8 cellular contexts compared by ENCODE assay signal in the genomic region with DNA sequence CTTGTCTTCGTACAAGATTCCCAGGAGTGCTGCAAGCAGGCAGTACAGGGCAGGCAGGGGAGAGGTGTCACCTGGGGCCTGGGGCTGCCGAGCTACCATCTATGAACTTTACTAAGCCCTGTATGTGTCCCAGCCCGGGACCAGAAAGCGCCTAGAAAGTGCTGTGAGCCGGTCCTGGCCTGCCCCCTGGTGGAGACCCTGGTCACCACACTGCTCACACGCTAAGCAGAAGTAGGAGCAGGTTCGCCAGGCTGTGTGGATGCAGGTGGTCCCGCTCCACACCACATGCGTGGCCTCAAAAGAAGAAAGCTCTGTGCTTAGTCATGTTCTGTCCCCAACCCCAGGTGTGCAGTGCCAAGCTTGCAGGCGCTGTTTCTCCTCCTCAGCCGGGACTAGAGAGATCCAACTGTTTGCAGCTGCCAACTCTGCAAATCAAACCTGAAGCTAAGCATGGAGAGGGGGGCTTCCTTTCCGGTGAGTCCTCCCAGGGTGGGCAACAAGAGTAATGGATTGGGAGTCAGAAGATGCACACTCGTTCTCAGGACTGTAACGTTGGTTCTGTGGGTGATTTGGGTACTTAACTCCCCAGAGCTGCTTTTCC. TPM values are rescaled to one million over a fixed set of nuclear protein-coding genes. Genes with fewer than 3 reads are reported as not detected.
A peak's percentile ranks its signal among the peaks of the same experiment; 100 is the strongest.
DNase-seq lines count a peak whose midpoint lies in the region; ATAC-seq and TF ChIP-seq lines count a peak whose summit lies in the region.
"Not testable (repeated sequence)": the region's sequence is repeated elsewhere in the genome, so short reads cannot be mapped to it uniquely, and the experiment has no call there.

No MANE protein-coding gene starts in this region.

- not testable (repeated sequence) for H3K9me3 Mint-ChIP-seq in central memory CD8-positive, alpha-beta T cell

- not testable (repeated sequence) for H3K27ac ChIP-seq in Panc1 (ENCODE audit: low read length); tibial artery

- not testable (repeated sequence) for H3K27ac Mint-ChIP-seq in central memory CD8-positive, alpha-beta T cell (ENCODE audit: low read depth)

- TF ChIP-seq CTCF in LNCaP clone FGC (IDR thresholded peaks at IDR 0.05; ENCODE audit: control insufficient read depth, extremely low read depth, insufficient read depth) (peak; percentile 68), Panc1 (IDR thresholded peaks at IDR 0.05) (peak; percentile 86), tibial artery (IDR thresholded peaks at IDR 0.05) (peak; percentile 56 to 62)

- H3K36me3 ChIP-seq in Panc1 (ENCODE audit: control insufficient read depth, insufficient read depth, low read length); tibial artery: not testable (repeated sequence)

- intact Hi-C loops in Panc1 (cut with micrococcal nuclease; ENCODE audit: unreplicated experiment); sciatic nerve (cut with DNase I); tibial artery (cut with DNase I; ENCODE audit: low total_unique reads): not testable (repeated sequence)

- H3K27me3 ChIP-seq in Panc1 (ENCODE audit: control insufficient read depth, insufficient read depth, low read length); tibial artery: not testable (repeated sequence)

- not testable (repeated sequence) for BruUV-seq in Panc1 (replicated peaks; lab: Mats Ljungman, UMichigan)

- H3K4me3 ChIP-seq in LNCaP clone FGC (ENCODE audit: low read depth, low read length); Panc1 (ENCODE audit: low read depth in 2 of 2, low read length in 2 of 2); tibial artery: not testable (repeated sequence)

- peaks cover 12% of the 10 kb centered on the region for H3K4me1 Mint-ChIP-seq in central memory CD8-positive, alpha-beta T cell

- CTCF ChIA-PET in Panc1 (lab: Charles Lee) = interaction anchor here (0.9 kb wide), 1 partner anchor 342 kb away, joined by 3 read pairs; no protein-coding TSS in a partner anchor

- peak; percentile 29 for DNase-seq in DMS53 treated with DMSO at 0.1 percent for 48 hours (lab: John Stamatoyannopoulos, UW; ENCODE audit: unreplicated experiment)
- DNase-seq in LNCaP clone FGC (ENCODE audit: low read depth); Panc1 (ENCODE audit: low read depth, low spot score): not testable (repeated sequence)
- peak; percentile 91 for DNase-seq in activated CD8-positive, alpha-beta memory T cell treated with anti-CD3 and anti-CD28 coated beads for 24 hours
- DNase-seq in central memory CD8-positive, alpha-beta T cell (ENCODE audit: low spot score in 2 of 2) = peak; percentile 67 to 73
- peak; percentile 15 for DNase-seq in inferior parietal cortex (ENCODE audit: extremely low spot score)
- peak; percentile 74 for DNase-seq in sciatic nerve (ENCODE audit: low spot score)
- peak; percentile 67 to 70 for DNase-seq in tibial artery

- H3K4me3 Mint-ChIP-seq in central memory CD8-positive, alpha-beta T cell = not testable (repeated sequence)

- in situ Hi-C loops in Panc1 (cut with HindIII; ENCODE audit: low pct_unique_long_range_greater_than_20kb, low sequenced_read_pairs) = not testable (repeated sequence)

- not testable (repeated sequence) for H3K9me3 ChIP-seq in Panc1 (ENCODE audit: control insufficient read depth, insufficient read depth, low read depth, low read length); tibial artery

- H3K27me3 Mint-ChIP-seq in central memory CD8-positive, alpha-beta T cell = peaks cover 33% of the 10 kb centered on the region

- POLR2A ChIA-PET in Panc1 (lab: Charles Lee) = not testable (repeated sequence)

- not testable (repeated sequence) for H3K4me1 ChIP-seq in Panc1 (ENCODE audit: control insufficient read depth, insufficient read depth, low read length); tibial artery

- not testable (repeated sequence) for ATAC-seq in Panc1; central memory CD8-positive, alpha-beta T cell (replicated peaks; ENCODE audit: extremely low read depth, poor library complexity, severe bottlenecking); sciatic nerve

- not testable (repeated sequence) for H3K36me3 Mint-ChIP-seq in central memory CD8-positive, alpha-beta T cell (ENCODE audit: insufficient read depth)

RNA-seq across cellular contexts. Expression of gene CCZ1B, which starts 31.7 kb away (rescaled TPM):
- total RNA-seq in Panc1 (2021; ENCODE audit: unreplicated experiment) (81.2 TPM), sciatic nerve (92.1 TPM)
- polyA plus RNA-seq in Panc1 (2012; ENCODE audit: insufficient read length) = 73.0 TPM
